8 cellular contexts compared by ENCODE assay signal in genomic region chr10:62433181-62433692, GRCh38. TPM values are rescaled to one million over a fixed set of nuclear protein-coding genes. Genes with fewer than 3 reads are reported as not detected.
DNase-seq lines count a peak whose midpoint lies in the region; ATAC-seq and FAIRE-seq lines count a peak whose summit lies in the region.

No MANE protein-coding gene starts in this region.

- intact Hi-C loops in head of caudate nucleus (cut with DNase I), result no loop called here

- ATAC-seq in GM21576 (IDR thresholded peaks at IDR 0.05; ENCODE audit: unreplicated experiment) (peak; percentile 83), left lobe of liver (no peak)

- peak; percentile 95 for DNase-seq in Caki2 (ENCODE audit: low read depth)
- DNase-seq in HTR-8/SVneo (ENCODE audit: insufficient read length, low spot score), result peak; percentile 63
- DNase-seq in activated T-cell treated with anti-CD3 and anti-CD28 coated beads, Interleukin-2, amount 50 U/mL, for 48 hours, result peak; percentile 73 to 78
- DNase-seq in head of caudate nucleus, result peak in 37 of 42 donors; percentile 9 to 80 (median 42)
- DNase-seq in stimulated activated CD4-positive, alpha-beta T cell treated with anti-CD3 and anti-CD28 coated beads, Interleukin-4, amount 100 ng/mL, for 24 hours, result peak; percentile 81
- no peak for DNase-seq in RPMI8226
- no peak for DNase-seq in left lobe of liver (ENCODE audit: low spot score)

- no peak for FAIRE-seq in HTR-8/SVneo (lab: Jason Lieb, UNC)

- in situ Hi-C loops in Caki2 (cut with HindIII; ENCODE audit: low pct_unique_long_range_greater_than_20kb, low sequenced_read_pairs), result loop anchor here (25.0 kb wide), 1 partner anchor 154 kb away; no protein-coding TSS in a partner anchor

RNA-seq across cellular contexts. Expression of gene ZNF365, which starts 59.1 kb away (rescaled TPM):
- total RNA-seq in Caki2 (2014; rRNA removed; shearing (Covaris generic); ENCODE audit: low replicate concordance), result 3.4 and 10.1 TPM in 2 replicates
- total RNA-seq in left lobe of liver, result not detected

Comparison
In these comparisons a context has a peak if more than half of its experiments do, and no peak if none do; other contexts are left out.
1. DNase-seq: peak in Caki2 (single experiment), HTR-8/SVneo (single experiment), activated T-cell treated with anti-CD3 and anti-CD28 coated beads, Interleukin-2, amount 50 U/mL, for 48 hours (2 of 2), head of caudate nucleus (37 of 42) and stimulated activated CD4-positive, alpha-beta T cell treated with anti-CD3 and anti-CD28 coated beads, Interleukin-4, amount 100 ng/mL, for 24 hours (single experiment); none in RPMI8226 (single experiment) and left lobe of liver (single experiment).